In genomic region chr1:196400478-196401453, GRCh38 we compare ENCODE assay signal across 10 cellular contexts.
DNase-seq lines count a peak whose midpoint lies in the region; ATAC-seq and TF ChIP-seq lines count a peak whose summit lies in the region.
"Had no signal": no experiment of that assay in that cellular context is flagged by ENCODE, and none has a peak within 500 bp of the region (broad histone marks: within the 10 kb centered on the region; RNA-seq: fewer than 3 reads in every experiment).

No MANE protein-coding gene starts in this region.

- WGBS in right lobe of liver (ENCODE audit: insufficient coverage, low coverage, low lambda C conversion rate, missing lambda C conversion rate), result 19% methylated on average over 7 of the region's 7 CpGs
- WGBS in SK-N-SH (ENCODE audit: low lambda C conversion rate), result 81% methylated on average over 7 of the region's 7 CpGs

- no peaks in the 10 kb centered on the region for H4K20me1 ChIP-seq in SK-N-SH (ENCODE audit: insufficient read depth)

- H3K9ac ChIP-seq in SK-N-SH, result no peak overlapping the region

- intact Hi-C loops in right lobe of liver (cut with DNase I), result no loop called here

- H3K4me1 ChIP-seq in right lobe of liver, result peaks cover 0 to 30% (median 4%) of the 10 kb centered on the region in 4 donors
- H3K4me1 ChIP-seq in SK-N-SH (ENCODE audit: control insufficient read depth in 1 of 2, insufficient read depth in 2 of 2, low read depth in 1 of 2, low read length in 1 of 2), result peaks cover 0 to 2% of the 10 kb centered on the region in 2 experiments; a peak in 1 of 4 replicates

- no peaks in the 10 kb centered on the region for H3K36me3 ChIP-seq in MG63
- H3K36me3 ChIP-seq in right lobe of liver, result peaks cover 0 to 2% (median 0%) of the 10 kb centered on the region in 4 donors
- H3K36me3 ChIP-seq in SK-N-SH (replicated peaks in 1 of 2; ENCODE audit: control insufficient read depth in 1 of 2, insufficient read depth in 2 of 2, low read length in 1 of 2), result no peaks in the 10 kb centered on the region

- CTCF ChIA-PET in SK-N-SH (lab: Yijun Ruan, JAX), result interaction anchor here (0.6 kb wide), 2 partner anchors 26 to 84 kb away, joined by 3 read pairs; no protein-coding TSS in a partner anchor

- no peak overlapping the region for H2AFZ ChIP-seq in SK-N-SH (ENCODE audit: low read depth)

- no peaks in the 10 kb centered on the region for H3K79me2 ChIP-seq in SK-N-SH (ENCODE audit: insufficient read depth)

- POLR2A ChIA-PET in SK-N-SH (lab: Yijun Ruan, JAX), result no interaction called here

- H3K9me3 ChIP-seq in MG63 (no peaks in the 10 kb centered on the region), right lobe of liver (no peaks in the 10 kb centered on the region), SK-N-SH (no peaks in the 10 kb centered on the region)

- H3K27me3 ChIP-seq in MG63, result no peaks in the 10 kb centered on the region
- no peaks in the 10 kb centered on the region for H3K27me3 ChIP-seq in right lobe of liver
- no peaks in the 10 kb centered on the region for H3K27me3 ChIP-seq in SK-N-SH (ENCODE audit: insufficient read depth)

- no peaks in the 10 kb centered on the region for H3F3A ChIP-seq in SK-N-SH (replicated peaks; ENCODE audit: insufficient read depth)

- H3K4me2 ChIP-seq in SK-N-SH, result no peak overlapping the region

- TF ChIP-seq POLR2A in right lobe of liver (IDR thresholded peaks at IDR 0.05), result no peak

- no peak for TF ChIP-seq CTCF in choroid plexus epithelial cell (conservative IDR thresholded peaks at IDR 0.05; ENCODE audit: low read depth, low read length)
- TF ChIP-seq CTCF in right lobe of liver (IDR thresholded peaks at IDR 0.05), result no peak
- TF ChIP-seq CTCF in SK-N-SH (IDR thresholded peaks at IDR 0.05), result no peak

- no peaks in the 10 kb centered on the region for H3K9me2 ChIP-seq in SK-N-SH

- no peak for TF ChIP-seq RAD21 in SK-N-SH (IDR thresholded peaks at IDR 0.05; ENCODE audit: low read length)

- no peak for TF ChIP-seq EP300 in SK-N-SH (IDR thresholded peaks at IDR 0.05; ENCODE audit: borderline replicate concordance in 1 of 2, low read depth in 1 of 2, low read length in 1 of 2)

- H3K27ac ChIP-seq in right lobe of liver, result peak overlapping the region; percentile 63 to 93 (median 84)
- H3K27ac ChIP-seq in SK-N-SH (ENCODE audit: low read depth in 2 of 2, low read length in 1 of 2), result peak overlapping the region in 1 of 2 experiments; percentile 11; a peak in 1 of 4 replicates

- ATAC-seq in right lobe of liver (peak; percentile 93 to 98 (median 94)), HG02763 (IDR thresholded peaks at IDR 0.05; ENCODE audit: unreplicated experiment) (no peak), GM18511 (IDR thresholded peaks at IDR 0.05; ENCODE audit: unreplicated experiment) (no peak)

- DNase-seq in AG08395 (ENCODE audit: low spot score) (peak; percentile 84), MG63 (peak; percentile 35), choroid plexus epithelial cell (ENCODE audit: low read depth) (peak; percentile 98), right lobe of liver (peak; percentile 40 to 86 (median 65)), Ammon's horn (ENCODE audit: low spot score) (no peak), SK-N-SH (no peak)
- DNase-seq: stimulated activated naive CD4-positive, alpha-beta T cell; T1000 had no signal

- no peak overlapping the region for H3K4me3 ChIP-seq in MG63
- no peak overlapping the region for H3K4me3 ChIP-seq in choroid plexus epithelial cell (ENCODE audit: low read depth, low read length)
- H3K4me3 ChIP-seq in right lobe of liver, result peak overlapping the region in 2 of 3 donors; percentile 14 to 38
- H3K4me3 ChIP-seq in SK-N-SH (ENCODE audit: low read depth in 2 of 2, low read length in 1 of 2), result no peak overlapping the region

TF ChIP-seq in SK-N-SH, 30 proteins besides CTCF, POLR2A, EP300 and RAD21:
- TF ChIP-seq RFX5 (IDR thresholded peaks at IDR 0.05; ENCODE audit: low read length), result no peak
- TF ChIP-seq USF1 (IDR thresholded peaks at IDR 0.05; ENCODE audit: borderline replicate concordance, low read depth), result no peak
- no peak for TF ChIP-seq FOXM1 (IDR thresholded peaks at IDR 0.05; ENCODE audit: low read depth)

Comparison
In these comparisons a context has a peak if more than half of its experiments do, and no peak if none do; other contexts are left out.
1. DNase-seq: peak in AG08395 (single experiment), MG63 (single experiment), choroid plexus epithelial cell (single experiment) and right lobe of liver (3 of 3); none in Ammon's horn (single experiment) and SK-N-SH (single experiment).
2. H3K4me3 ChIP-seq: peak in right lobe of liver (2 of 3); none in MG63 (single experiment), choroid plexus epithelial cell (single experiment) and SK-N-SH (0 of 2).
3. ATAC-seq: peak in right lobe of liver (4 of 4); none in HG02763 (single experiment) and GM18511 (single experiment).